2 cellular contexts compared by ENCODE assay signal in the genomic region with DNA sequence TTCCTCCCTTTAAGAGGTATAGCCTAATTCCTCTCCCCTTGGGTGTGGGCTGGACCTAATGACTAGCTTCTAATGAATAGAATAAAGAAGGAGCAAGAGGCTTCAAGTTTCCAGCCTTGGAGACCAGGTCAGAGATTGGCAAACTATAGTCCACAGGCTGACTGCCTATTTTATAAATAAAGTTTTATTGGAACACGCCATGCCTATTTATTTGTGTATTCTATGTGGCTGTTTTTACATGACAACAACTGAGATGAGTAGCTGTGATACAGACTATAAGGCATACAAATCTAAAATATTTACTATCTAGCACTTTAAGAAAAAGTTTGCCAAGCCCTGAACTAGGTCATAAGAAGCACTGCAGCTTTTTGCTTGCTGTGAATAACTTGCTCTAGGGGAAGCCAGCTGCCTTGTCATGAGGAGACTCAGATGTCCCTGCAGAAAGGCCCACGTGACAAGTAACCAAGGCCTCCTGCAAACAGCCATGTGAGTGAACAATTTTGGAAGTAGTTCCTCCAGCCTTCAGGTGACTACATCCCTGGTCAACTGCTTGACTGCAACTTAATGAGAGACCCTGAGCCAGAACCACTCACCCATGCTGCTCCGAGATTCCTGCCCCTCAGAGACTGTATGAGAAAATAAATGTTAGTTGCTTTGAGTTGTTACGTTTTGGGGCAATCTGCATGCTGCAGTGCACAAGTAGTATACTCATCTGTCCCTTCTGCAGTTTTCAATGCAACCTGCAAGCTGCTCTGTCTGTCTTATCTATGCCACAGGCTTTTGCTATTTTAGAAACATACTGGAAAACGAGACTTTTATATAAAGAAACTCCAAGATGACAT.
TF ChIP-seq lines count a peak whose summit lies in the region.

No MANE protein-coding gene starts in this region.

TF ChIP-seq in K562, 482 proteins besides CTCF, POLR2A, EP300 and RAD21 (continues in another document):
- TF ChIP-seq, protein P1, sequence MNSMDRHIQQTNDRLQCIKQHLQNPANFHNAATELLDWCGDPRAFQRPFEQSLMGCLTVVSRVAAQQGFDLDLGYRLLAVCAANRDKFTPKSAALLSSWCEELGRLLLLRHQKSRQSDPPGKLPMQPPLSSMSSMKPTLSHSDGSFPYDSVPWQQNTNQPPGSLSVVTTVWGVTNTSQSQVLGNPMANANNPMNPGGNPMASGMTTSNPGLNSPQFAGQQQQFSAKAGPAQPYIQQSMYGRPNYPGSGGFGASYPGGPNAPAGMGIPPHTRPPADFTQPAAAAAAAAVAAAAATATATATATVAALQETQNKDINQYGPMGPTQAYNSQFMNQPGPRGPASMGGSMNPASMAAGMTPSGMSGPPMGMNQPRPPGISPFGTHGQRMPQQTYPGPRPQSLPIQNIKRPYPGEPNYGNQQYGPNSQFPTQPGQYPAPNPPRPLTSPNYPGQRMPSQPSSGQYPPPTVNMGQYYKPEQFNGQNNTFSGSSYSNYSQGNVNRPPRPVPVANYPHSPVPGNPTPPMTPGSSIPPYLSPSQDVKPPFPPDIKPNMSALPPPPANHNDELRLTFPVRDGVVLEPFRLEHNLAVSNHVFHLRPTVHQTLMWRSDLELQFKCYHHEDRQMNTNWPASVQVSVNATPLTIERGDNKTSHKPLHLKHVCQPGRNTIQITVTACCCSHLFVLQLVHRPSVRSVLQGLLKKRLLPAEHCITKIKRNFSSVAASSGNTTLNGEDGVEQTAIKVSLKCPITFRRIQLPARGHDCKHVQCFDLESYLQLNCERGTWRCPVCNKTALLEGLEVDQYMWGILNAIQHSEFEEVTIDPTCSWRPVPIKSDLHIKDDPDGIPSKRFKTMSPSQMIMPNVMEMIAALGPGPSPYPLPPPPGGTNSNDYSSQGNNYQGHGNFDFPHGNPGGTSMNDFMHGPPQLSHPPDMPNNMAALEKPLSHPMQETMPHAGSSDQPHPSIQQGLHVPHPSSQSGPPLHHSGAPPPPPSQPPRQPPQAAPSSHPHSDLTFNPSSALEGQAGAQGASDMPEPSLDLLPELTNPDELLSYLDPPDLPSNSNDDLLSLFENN (IDR thresholded peaks at IDR 0.05; ENCODE audit: low read depth in 2 of 2, low read length in 2 of 2) = no peak
- TF ChIP-seq L3MBTL2 (IDR thresholded peaks at IDR 0.05) (0 out of 2 replicates have a peak, but pooled peaks have one; percentile 42), TAL1 (IDR thresholded peaks at IDR 0.05) (no peak), ARHGAP35 (IDR thresholded peaks at IDR 0.05; ENCODE audit: partially characterized antibody) (no peak)
- TF ChIP-seq, protein P2, sequence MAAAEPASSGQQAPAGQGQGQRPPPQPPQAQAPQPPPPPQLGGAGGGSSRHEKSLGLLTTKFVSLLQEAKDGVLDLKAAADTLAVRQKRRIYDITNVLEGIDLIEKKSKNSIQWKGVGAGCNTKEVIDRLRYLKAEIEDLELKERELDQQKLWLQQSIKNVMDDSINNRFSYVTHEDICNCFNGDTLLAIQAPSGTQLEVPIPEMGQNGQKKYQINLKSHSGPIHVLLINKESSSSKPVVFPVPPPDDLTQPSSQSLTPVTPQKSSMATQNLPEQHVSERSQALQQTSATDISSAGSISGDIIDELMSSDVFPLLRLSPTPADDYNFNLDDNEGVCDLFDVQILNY (CRISPR knock-in tag; IDR thresholded peaks at IDR 0.05) = no peak
- TF ChIP-seq, protein P3, sequence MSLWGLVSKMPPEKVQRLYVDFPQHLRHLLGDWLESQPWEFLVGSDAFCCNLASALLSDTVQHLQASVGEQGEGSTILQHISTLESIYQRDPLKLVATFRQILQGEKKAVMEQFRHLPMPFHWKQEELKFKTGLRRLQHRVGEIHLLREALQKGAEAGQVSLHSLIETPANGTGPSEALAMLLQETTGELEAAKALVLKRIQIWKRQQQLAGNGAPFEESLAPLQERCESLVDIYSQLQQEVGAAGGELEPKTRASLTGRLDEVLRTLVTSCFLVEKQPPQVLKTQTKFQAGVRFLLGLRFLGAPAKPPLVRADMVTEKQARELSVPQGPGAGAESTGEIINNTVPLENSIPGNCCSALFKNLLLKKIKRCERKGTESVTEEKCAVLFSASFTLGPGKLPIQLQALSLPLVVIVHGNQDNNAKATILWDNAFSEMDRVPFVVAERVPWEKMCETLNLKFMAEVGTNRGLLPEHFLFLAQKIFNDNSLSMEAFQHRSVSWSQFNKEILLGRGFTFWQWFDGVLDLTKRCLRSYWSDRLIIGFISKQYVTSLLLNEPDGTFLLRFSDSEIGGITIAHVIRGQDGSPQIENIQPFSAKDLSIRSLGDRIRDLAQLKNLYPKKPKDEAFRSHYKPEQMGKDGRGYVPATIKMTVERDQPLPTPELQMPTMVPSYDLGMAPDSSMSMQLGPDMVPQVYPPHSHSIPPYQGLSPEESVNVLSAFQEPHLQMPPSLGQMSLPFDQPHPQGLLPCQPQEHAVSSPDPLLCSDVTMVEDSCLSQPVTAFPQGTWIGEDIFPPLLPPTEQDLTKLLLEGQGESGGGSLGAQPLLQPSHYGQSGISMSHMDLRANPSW (CRISPR knock-in tag; IDR thresholded peaks at IDR 0.05) = no peak
- TF ChIP-seq, protein P4, sequence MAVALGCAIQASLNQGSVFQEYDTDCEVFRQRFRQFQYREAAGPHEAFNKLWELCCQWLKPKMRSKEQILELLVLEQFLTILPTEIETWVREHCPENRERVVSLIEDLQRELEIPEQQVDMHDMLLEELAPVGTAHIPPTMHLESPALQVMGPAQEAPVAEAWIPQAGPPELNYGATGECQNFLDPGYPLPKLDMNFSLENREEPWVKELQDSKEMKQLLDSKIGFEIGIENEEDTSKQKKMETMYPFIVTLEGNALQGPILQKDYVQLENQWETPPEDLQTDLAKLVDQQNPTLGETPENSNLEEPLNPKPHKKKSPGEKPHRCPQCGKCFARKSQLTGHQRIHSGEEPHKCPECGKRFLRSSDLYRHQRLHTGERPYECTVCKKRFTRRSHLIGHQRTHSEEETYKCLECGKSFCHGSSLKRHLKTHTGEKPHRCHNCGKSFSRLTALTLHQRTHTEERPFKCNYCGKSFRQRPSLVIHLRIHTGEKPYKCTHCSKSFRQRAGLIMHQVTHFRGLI (CRISPR knock-in tag; IDR thresholded peaks at IDR 0.05) = no peak

TF ChIP-seq in HepG2, 621 proteins besides CTCF, POLR2A, EP300 and RAD21:
- no peak for TF ChIP-seq PPARG (CRISPR knock-in tag; conservative IDR thresholded peaks at IDR 0.05)
- TF ChIP-seq KLF15 (CRISPR knock-in tag; IDR thresholded peaks at IDR 0.05; ENCODE audit: borderline replicate concordance) = no peak
- no peak for TF ChIP-seq ZNF747 (CRISPR knock-in tag; IDR thresholded peaks at IDR 0.05; ENCODE audit: borderline replicate concordance)
- TF ChIP-seq CAMTA2 (CRISPR knock-in tag; IDR thresholded peaks at IDR 0.05; ENCODE audit: borderline replicate concordance) = no peak
- TF ChIP-seq, protein P5, sequence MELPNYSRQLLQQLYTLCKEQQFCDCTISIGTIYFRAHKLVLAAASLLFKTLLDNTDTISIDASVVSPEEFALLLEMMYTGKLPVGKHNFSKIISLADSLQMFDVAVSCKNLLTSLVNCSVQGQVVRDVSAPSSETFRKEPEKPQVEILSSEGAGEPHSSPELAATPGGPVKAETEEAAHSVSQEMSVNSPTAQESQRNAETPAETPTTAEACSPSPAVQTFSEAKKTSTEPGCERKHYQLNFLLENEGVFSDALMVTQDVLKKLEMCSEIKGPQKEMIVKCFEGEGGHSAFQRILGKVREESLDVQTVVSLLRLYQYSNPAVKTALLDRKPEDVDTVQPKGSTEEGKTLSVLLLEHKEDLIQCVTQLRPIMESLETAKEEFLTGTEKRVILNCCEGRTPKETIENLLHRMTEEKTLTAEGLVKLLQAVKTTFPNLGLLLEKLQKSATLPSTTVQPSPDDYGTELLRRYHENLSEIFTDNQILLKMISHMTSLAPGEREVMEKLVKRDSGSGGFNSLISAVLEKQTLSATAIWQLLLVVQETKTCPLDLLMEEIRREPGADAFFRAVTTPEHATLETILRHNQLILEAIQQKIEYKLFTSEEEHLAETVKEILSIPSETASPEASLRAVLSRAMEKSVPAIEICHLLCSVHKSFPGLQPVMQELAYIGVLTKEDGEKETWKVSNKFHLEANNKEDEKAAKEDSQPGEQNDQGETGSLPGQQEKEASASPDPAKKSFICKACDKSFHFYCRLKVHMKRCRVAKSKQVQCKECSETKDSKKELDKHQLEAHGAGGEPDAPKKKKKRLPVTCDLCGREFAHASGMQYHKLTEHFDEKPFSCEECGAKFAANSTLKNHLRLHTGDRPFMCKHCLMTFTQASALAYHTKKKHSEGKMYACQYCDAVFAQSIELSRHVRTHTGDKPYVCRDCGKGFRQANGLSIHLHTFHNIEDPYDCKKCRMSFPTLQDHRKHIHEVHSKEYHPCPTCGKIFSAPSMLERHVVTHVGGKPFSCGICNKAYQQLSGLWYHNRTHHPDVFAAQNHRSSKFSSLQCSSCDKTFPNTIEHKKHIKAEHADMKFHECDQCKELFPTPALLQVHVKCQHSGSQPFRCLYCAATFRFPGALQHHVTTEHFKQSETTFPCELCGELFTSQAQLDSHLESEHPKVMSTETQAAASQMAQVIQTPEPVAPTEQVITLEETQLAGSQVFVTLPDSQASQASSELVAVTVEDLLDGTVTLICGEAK (IDR thresholded peaks at IDR 0.05) = 0 out of 2 replicates have a peak, but pooled peaks have one; percentile 18
- TF ChIP-seq, protein P5 (CRISPR knock-in tag; IDR thresholded peaks at IDR 0.05) = peak; percentile 76; the same call in 1 of the 2 replicates
- no peak for TF ChIP-seq ZNF660 (CRISPR knock-in tag; IDR thresholded peaks at IDR 0.05; ENCODE audit: borderline replicate concordance, low read depth)
